2 cellular contexts compared by ENCODE assay signal in the genomic region with DNA sequence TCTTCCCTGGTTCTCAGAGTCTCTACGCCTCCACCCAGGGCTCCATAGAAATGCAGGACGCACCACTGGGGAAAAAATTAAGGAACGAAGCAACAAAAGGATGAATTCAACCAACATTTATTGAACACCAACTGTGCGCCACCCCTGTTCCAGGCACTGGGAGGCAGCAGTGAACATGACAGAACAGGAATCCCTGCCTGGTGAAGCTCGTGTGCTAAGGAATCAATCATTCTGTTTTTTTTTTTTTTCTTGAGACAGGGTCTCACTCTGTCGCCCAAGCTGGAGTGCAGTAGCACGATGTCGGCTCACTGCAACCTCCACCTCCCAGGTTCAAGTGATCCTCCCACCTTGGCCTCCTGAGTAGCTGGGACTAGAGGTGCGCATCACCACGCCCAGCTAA.
A peak's percentile ranks its signal among the peaks of the same experiment; 100 is the strongest.
TF ChIP-seq lines count a peak whose summit lies in the region.

No MANE protein-coding gene starts in this region.

TF ChIP-seq in HCT116, 20 proteins besides CTCF, POLR2A, EP300 and RAD21:
- TF ChIP-seq CBX3 (IDR thresholded peaks at IDR 0.05; ENCODE audit: low read depth), result no peak
- no peak for TF ChIP-seq SP1 (IDR thresholded peaks at IDR 0.05; ENCODE audit: low read depth)
- TF ChIP-seq, protein P1, sequence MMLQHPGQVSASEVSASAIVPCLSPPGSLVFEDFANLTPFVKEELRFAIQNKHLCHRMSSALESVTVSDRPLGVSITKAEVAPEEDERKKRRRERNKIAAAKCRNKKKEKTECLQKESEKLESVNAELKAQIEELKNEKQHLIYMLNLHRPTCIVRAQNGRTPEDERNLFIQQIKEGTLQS (IDR thresholded peaks at IDR 0.05), result no peak
- TF ChIP-seq YY1 (IDR thresholded peaks at IDR 0.05; ENCODE audit: extremely low read depth, insufficient replicate concordance, low read depth, low read length), result no peak
- TF ChIP-seq FOSL1 (IDR thresholded peaks at IDR 0.05; ENCODE audit: low read depth), result no peak
- TF ChIP-seq EGR1 (IDR thresholded peaks at IDR 0.05; ENCODE audit: low read depth), result no peak
- TF ChIP-seq, protein P2, sequence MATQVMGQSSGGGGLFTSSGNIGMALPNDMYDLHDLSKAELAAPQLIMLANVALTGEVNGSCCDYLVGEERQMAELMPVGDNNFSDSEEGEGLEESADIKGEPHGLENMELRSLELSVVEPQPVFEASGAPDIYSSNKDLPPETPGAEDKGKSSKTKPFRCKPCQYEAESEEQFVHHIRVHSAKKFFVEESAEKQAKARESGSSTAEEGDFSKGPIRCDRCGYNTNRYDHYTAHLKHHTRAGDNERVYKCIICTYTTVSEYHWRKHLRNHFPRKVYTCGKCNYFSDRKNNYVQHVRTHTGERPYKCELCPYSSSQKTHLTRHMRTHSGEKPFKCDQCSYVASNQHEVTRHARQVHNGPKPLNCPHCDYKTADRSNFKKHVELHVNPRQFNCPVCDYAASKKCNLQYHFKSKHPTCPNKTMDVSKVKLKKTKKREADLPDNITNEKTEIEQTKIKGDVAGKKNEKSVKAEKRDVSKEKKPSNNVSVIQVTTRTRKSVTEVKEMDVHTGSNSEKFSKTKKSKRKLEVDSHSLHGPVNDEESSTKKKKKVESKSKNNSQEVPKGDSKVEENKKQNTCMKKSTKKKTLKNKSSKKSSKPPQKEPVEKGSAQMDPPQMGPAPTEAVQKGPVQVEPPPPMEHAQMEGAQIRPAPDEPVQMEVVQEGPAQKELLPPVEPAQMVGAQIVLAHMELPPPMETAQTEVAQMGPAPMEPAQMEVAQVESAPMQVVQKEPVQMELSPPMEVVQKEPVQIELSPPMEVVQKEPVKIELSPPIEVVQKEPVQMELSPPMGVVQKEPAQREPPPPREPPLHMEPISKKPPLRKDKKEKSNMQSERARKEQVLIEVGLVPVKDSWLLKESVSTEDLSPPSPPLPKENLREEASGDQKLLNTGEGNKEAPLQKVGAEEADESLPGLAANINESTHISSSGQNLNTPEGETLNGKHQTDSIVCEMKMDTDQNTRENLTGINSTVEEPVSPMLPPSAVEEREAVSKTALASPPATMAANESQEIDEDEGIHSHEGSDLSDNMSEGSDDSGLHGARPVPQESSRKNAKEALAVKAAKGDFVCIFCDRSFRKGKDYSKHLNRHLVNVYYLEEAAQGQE (IDR thresholded peaks at IDR 0.05; ENCODE audit: low read depth), result no peak
- no peak for TF ChIP-seq POLR2AphosphoS5 (IDR thresholded peaks at IDR 0.05; ENCODE audit: low read depth, low read length)
- TF ChIP-seq, protein P3, sequence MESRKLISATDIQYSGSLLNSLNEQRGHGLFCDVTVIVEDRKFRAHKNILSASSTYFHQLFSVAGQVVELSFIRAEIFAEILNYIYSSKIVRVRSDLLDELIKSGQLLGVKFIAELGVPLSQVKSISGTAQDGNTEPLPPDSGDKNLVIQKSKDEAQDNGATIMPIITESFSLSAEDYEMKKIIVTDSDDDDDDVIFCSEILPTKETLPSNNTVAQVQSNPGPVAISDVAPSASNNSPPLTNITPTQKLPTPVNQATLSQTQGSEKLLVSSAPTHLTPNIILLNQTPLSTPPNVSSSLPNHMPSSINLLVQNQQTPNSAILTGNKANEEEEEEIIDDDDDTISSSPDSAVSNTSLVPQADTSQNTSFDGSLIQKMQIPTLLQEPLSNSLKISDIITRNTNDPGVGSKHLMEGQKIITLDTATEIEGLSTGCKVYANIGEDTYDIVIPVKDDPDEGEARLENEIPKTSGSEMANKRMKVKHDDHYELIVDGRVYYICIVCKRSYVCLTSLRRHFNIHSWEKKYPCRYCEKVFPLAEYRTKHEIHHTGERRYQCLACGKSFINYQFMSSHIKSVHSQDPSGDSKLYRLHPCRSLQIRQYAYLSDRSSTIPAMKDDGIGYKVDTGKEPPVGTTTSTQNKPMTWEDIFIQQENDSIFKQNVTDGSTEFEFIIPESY (IDR thresholded peaks at IDR 0.05; ENCODE audit: extremely low read depth, insufficient replicate concordance, low read length), result no peak
- no peak for TF ChIP-seq TCF7L2 (IDR thresholded peaks at IDR 0.05; ENCODE audit: borderline replicate concordance, extremely low read depth, insufficient read depth, insufficient read length)
TF ChIP-seq in HCT116: peak in this region for 0.

TF ChIP-seq in GM12878, 131 proteins besides CTCF, POLR2A, EP300 and RAD21:
- TF ChIP-seq, protein P4, sequence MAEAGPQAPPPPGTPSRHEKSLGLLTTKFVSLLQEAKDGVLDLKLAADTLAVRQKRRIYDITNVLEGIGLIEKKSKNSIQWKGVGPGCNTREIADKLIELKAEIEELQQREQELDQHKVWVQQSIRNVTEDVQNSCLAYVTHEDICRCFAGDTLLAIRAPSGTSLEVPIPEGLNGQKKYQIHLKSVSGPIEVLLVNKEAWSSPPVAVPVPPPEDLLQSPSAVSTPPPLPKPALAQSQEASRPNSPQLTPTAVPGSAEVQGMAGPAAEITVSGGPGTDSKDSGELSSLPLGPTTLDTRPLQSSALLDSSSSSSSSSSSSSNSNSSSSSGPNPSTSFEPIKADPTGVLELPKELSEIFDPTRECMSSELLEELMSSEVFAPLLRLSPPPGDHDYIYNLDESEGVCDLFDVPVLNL (IDR thresholded peaks at IDR 0.05; ENCODE audit: low read depth, low read length), result no peak
- TF ChIP-seq NR2C2 (IDR thresholded peaks at IDR 0.05; ENCODE audit: borderline replicate concordance, control insufficient read depth, insufficient read length, low read depth), result no peak
- TF ChIP-seq SMC3 (IDR thresholded peaks at IDR 0.05; ENCODE audit: borderline replicate concordance, low read length), result peak; percentile 24; the same call in 1 of the 2 replicates
